In the genomic region with DNA sequence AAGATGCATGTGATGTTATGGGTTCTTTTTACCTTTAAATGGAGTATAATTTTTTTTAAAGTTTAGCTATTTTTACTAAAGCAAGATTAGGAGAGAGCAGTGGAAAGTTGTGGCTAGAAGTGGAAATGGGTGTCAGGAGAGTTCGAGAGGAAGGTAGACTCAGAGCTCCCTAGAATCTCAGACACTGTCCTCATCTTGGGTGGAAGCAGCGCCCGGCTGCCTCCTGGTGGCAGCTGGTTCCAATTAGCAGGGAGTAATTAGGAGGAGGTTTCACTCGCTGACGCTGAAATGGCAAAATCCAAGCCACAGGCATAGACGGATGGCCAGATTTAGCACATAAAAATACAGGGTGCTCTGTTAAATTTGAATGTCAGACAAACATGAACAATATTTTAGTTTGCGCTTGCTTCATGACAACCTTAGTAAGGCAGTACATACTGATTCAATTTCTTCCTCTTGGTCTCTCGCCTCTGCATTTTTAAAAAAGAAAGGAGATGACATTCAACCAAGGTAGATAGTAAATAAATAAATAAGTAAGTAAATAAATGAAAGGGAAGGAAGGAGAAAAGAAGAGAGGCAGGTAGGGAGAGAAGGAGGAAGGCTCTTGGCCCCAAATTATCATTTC, we compare ENCODE assay signal across 1 cellular context.
TF ChIP-seq lines count a peak whose summit lies in the region.

No MANE protein-coding gene starts in this region.

TF ChIP-seq in GM12878, 131 proteins besides CTCF, POLR2A, EP300 and RAD21 (continued from another document):
- TF ChIP-seq JUND (IDR thresholded peaks at IDR 0.05; ENCODE audit: low read depth, low read length), result no peak
- no peak for TF ChIP-seq SPI1 (IDR thresholded peaks at IDR 0.05; ENCODE audit: borderline replicate concordance, insufficient read depth, low read depth, low read length)
- no peak for TF ChIP-seq MTA2 (IDR thresholded peaks at IDR 0.05; ENCODE audit: low read depth)
- no peak for TF ChIP-seq MYC (IDR thresholded peaks at IDR 0.05; ENCODE audit: insufficient read depth, insufficient read length, insufficient replicate concordance, low read length, severe bottlenecking)
- no peak for TF ChIP-seq GABPA (IDR thresholded peaks at IDR 0.05; ENCODE audit: low read depth)
- TF ChIP-seq, protein P1, sequence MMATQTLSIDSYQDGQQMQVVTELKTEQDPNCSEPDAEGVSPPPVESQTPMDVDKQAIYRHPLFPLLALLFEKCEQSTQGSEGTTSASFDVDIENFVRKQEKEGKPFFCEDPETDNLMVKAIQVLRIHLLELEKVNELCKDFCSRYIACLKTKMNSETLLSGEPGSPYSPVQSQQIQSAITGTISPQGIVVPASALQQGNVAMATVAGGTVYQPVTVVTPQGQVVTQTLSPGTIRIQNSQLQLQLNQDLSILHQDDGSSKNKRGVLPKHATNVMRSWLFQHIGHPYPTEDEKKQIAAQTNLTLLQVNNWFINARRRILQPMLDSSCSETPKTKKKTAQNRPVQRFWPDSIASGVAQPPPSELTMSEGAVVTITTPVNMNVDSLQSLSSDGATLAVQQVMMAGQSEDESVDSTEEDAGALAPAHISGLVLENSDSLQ (IDR thresholded peaks at IDR 0.05), result no peak
- peak; percentile 43; the same call in 1 of the 2 replicates for TF ChIP-seq YY1 (IDR thresholded peaks at IDR 0.05; ENCODE audit: low read depth, low read length)
- no peak for TF ChIP-seq IRF4 (IDR thresholded peaks at IDR 0.05; ENCODE audit: low read depth, low read length)
- no peak for TF ChIP-seq ZNF622 (IDR thresholded peaks at IDR 0.05)
- TF ChIP-seq ETV6 (conservative IDR thresholded peaks at IDR 0.05 in 1 of 2, IDR thresholded peaks at IDR 0.05 in 1 of 2; ENCODE audit: borderline replicate concordance in 1 of 2, low read depth in 1 of 2), result no peak
- TF ChIP-seq SMC3 (IDR thresholded peaks at IDR 0.05; ENCODE audit: borderline replicate concordance, low read length), result peak; percentile 71
- no peak for TF ChIP-seq MYB (IDR thresholded peaks at IDR 0.05; ENCODE audit: borderline replicate concordance, low read depth, low read length)
